In genomic region chr1:87120779-87121178, GRCh38 we compare ENCODE assay signal across 1 cellular context.
TF ChIP-seq lines count a peak whose summit lies in the region.

No MANE protein-coding gene starts in this region.

TF ChIP-seq in H1, 55 proteins besides CTCF, POLR2A, EP300 and RAD21 (continued from another document):
- TF ChIP-seq CBX8 (IDR thresholded peaks at IDR 0.05; ENCODE audit: borderline replicate concordance, low read depth, low read length) (no peak), CREB1 (IDR thresholded peaks at IDR 0.05) (no peak), CHD1 (IDR thresholded peaks at IDR 0.05; ENCODE audit: low read depth, low read length) (no peak)
